Comparison of ENCODE assay signal across 23 cellular contexts in the genomic region with DNA sequence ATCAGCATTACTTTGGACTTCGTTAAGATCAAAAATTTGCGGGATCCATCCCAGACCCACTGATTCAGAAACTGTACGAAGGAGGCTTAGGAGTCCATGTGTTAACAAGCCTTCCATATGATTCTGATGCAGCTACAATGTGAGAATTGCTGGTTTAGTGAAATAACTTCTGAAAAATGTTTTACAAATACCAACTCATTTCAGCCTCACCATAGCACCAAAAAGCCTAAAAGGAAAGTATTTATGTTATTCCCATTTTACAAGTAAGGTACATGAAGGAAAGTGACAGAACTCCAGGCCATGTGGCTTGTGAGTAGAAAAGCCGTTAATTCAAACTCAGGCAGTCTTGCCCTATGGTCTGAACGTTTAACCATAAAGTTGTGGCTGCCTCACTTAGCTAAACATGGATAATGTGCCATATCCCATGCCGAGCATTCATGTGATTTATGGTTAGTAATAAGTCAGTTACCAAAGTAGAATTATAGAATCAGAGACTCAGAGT. TPM values are rescaled to one million over a fixed set of nuclear protein-coding genes. Genes with fewer than 3 reads are reported as not detected.
"Had no signal": no experiment of that assay in that cellular context is flagged by ENCODE, and none has a peak within 500 bp of the region (broad histone marks: within the 10 kb centered on the region; RNA-seq: fewer than 3 reads in every experiment).

No MANE protein-coding gene starts in this region.

- ATAC-seq: SK-N-SH treated with all-trans-retinoic acid at 6 μM for 48 hours had no signal

- DNase-seq: Karpas-422, KG1, MM.1S, NCI-H1092 treated with DMSO at 0.1 percent for 48 hours, NCI-H1436, NCI-H187, NCI-H2029, NCI-H2081 treated with DMSO at 0.1 percent for 48 hours, NCI-H2171, NCI-H226, NCI-H446, NCI-H510A, NCI-H524 treated with DMSO at 0.1 percent for 48 hours, NCI-H69, NCI-H774, OCI-M1, PC-9, Peyer's patch, RPMI8226, SHP77 treated with DMSO at 0.1 percent for 48 hours, SJCRH30, T-helper 1 cell had no signal

RNA-seq across cellular contexts. Expression of gene IGSF10, which starts 1.5 kb away (rescaled TPM):
- total RNA-seq: SJCRH30 had no signal
